8 cellular contexts compared by ENCODE assay signal in genomic region chr7:97971120-97971989, GRCh38. TPM values are rescaled to one million over a fixed set of nuclear protein-coding genes. Genes with fewer than 3 reads are reported as not detected.
DNase-seq lines count a peak whose midpoint lies in the region; ATAC-seq and TF ChIP-seq lines count a peak whose summit lies in the region.

No MANE protein-coding gene starts in this region.

- no peaks in the 10 kb centered on the region for H3K9me2 ChIP-seq in PC-9 (ENCODE audit: insufficient read depth)

- H3K4me1 ChIP-seq in PC-9 (replicated peaks; ENCODE audit: insufficient read depth) = peaks cover 7% of the 10 kb centered on the region; the same call in 1 of the 2 replicates
- peaks cover 6% of the 10 kb centered on the region for H3K4me1 ChIP-seq in mammary epithelial cell (ENCODE audit: insufficient read depth, low read length)

- peaks cover 18% of the 10 kb centered on the region for H3K4me1 Mint-ChIP-seq in CD4-positive, alpha-beta T cell (ENCODE audit: low read depth)

- H3K27me3 Mint-ChIP-seq in CD4-positive, alpha-beta T cell = no peaks in the 10 kb centered on the region

- H3K36me3 Mint-ChIP-seq in CD4-positive, alpha-beta T cell (ENCODE audit: low read depth) = peaks cover 43% of the 10 kb centered on the region

- H2AFZ ChIP-seq in PC-9 (peak overlapping the region; percentile 95), mammary epithelial cell (ENCODE audit: low read depth, low read length) (peak overlapping the region; percentile 85)

- H3K9me3 Mint-ChIP-seq in CD4-positive, alpha-beta T cell = no peaks in the 10 kb centered on the region

- peak overlapping the region; percentile 89 for H3K4me3 ChIP-seq in PC-9
- peak overlapping the region; percentile 82 to 89 (median 84) for H3K4me3 ChIP-seq in mammary epithelial cell (replicated peaks in 1 of 3; ENCODE audit: insufficient read depth in 1 of 3, low read depth in 2 of 3, low read length in 3 of 3)
- H3K4me3 ChIP-seq in kidney epithelial cell (ENCODE audit: low read depth, low read length) = peak overlapping the region; percentile 98

- H3K9ac ChIP-seq in mammary epithelial cell (ENCODE audit: insufficient read depth, low read length) = peak overlapping the region; percentile 73

- dilution Hi-C loops in mammary epithelial cell (cut with HindIII; ENCODE audit: low sequenced_read_pairs) = no loop called here

- CTCF ChIA-PET in CD4-positive, alpha-beta T cell (lab: Charles Lee) = no interaction called here
- CTCF ChIA-PET in PC-9 (lab: Charles Lee) (interaction anchor here (1.0 kb wide), 1 partner anchor 99 kb away, joined by 8 read pairs; no protein-coding TSS in a partner anchor), mammary epithelial cell (lab: Charles Lee; ENCODE audit: low non-redundant PET) (interaction anchor here (0.7 kb wide), 1 partner anchor 193 kb away, joined by 7 read pairs; no protein-coding TSS in a partner anchor)

- TSS peak; percentile 48 for BruUV-seq in PC-9 (replicated peaks; lab: Mats Ljungman, UMichigan)
- TSS peak; percentile 29 for BruUV-seq in mammary epithelial cell (replicated peaks; lab: Mats Ljungman, UMichigan)

- in situ Hi-C loops in mammary epithelial cell (cut with MboI; ENCODE audit: low sequenced_read_pairs in 2 of 2) = no loop called here

- H3K36me3 ChIP-seq in PC-9 (ENCODE audit: low read depth) = peaks cover 7% of the 10 kb centered on the region
- H3K36me3 ChIP-seq in mammary epithelial cell (ENCODE audit: insufficient read depth, low read length) = peaks cover 2% of the 10 kb centered on the region
- no peaks in the 10 kb centered on the region for H3K36me3 ChIP-seq in kidney epithelial cell (ENCODE audit: control insufficient read depth, insufficient read depth, low read length)

- no peak for TF ChIP-seq CTCF in CD4-positive, alpha-beta T cell (IDR thresholded peaks at IDR 0.05)
- TF ChIP-seq CTCF in PC-9 (conservative IDR thresholded peaks at IDR 0.05) (no peak), mammary epithelial cell (conservative IDR thresholded peaks at IDR 0.05 in 1 of 2, IDR thresholded peaks at IDR 0.05 in 1 of 2; ENCODE audit: extremely low read depth in 1 of 2, insufficient read depth in 1 of 2, low read depth in 1 of 2, low read length in 2 of 2) (no peak), kidney epithelial cell (IDR thresholded peaks at IDR 0.05; ENCODE audit: insufficient read depth, low read length, poor library complexity, severe bottlenecking) (no peak)

- intact Hi-C loops in CD4-positive, alpha-beta T cell (cut with DNase I, micrococcal nuclease) = loop anchor here (2.0 to 10.0 kb wide), 3 partner anchors 101 to 283 kb away; partner anchors contain the start of gene TECPR1 (in 2 of the 2)
- intact Hi-C loops in PC-9 (cut with micrococcal nuclease; ENCODE audit: unreplicated experiment) = loop anchor here (5.0 kb wide), 1 partner anchor 99 kb away; the partner anchor contains the start of gene ASNS
- intact Hi-C loops in mammary epithelial cell (cut with micrococcal nuclease) = no loop called here

- H3F3A ChIP-seq in PC-9 (ENCODE audit: insufficient read depth, low read depth) = no peaks in the 10 kb centered on the region

- H4K20me1 ChIP-seq in PC-9 (ENCODE audit: insufficient read depth) (peaks cover 6% of the 10 kb centered on the region; the same call in 1 of the 2 replicates), mammary epithelial cell (ENCODE audit: insufficient read depth, low read length) (no peaks in the 10 kb centered on the region)

- H3K4me2 ChIP-seq in PC-9 (peak overlapping the region; percentile 81), mammary epithelial cell (ENCODE audit: insufficient read depth, low read depth, low read length) (peak overlapping the region; percentile 70)

- H3K27me3 ChIP-seq in CD4-positive, alpha-beta T cell (ENCODE audit: control insufficient read depth, insufficient read depth, low read length) = no peaks in the 10 kb centered on the region
- no peaks in the 10 kb centered on the region for H3K27me3 ChIP-seq in PC-9 (ENCODE audit: insufficient read depth, low read depth)
- no peaks in the 10 kb centered on the region for H3K27me3 ChIP-seq in mammary epithelial cell (ENCODE audit: insufficient read depth, low read length)
- H3K27me3 ChIP-seq in kidney epithelial cell (ENCODE audit: control insufficient read depth, insufficient read depth, low read length) = no peaks in the 10 kb centered on the region

- 23% methylated on average over 25 of the region's 26 CpGs for WGBS in mammary epithelial cell (ENCODE audit: low coverage, missing lambda C conversion rate)

- peak; percentile 66 for ATAC-seq in CD4-positive, alpha-beta T cell (ENCODE audit: poor library complexity)
- ATAC-seq in GM18873 (IDR thresholded peaks at IDR 0.05; ENCODE audit: low FRiP score, unreplicated experiment) (peak; percentile 26), HG03135 (IDR thresholded peaks at IDR 0.05; ENCODE audit: unreplicated experiment) (peak; percentile 38)

- peak overlapping the region; percentile 79 for H3K27ac ChIP-seq in CD4-positive, alpha-beta T cell (ENCODE audit: low read depth, low read length)
- peak overlapping the region; percentile 65 for H3K27ac ChIP-seq in PC-9
- H3K27ac ChIP-seq in mammary epithelial cell (ENCODE audit: insufficient read depth, low read depth, low read length) = peak overlapping the region; percentile 40

- peak overlapping the region; percentile 96 for H3K4me3 Mint-ChIP-seq in CD4-positive, alpha-beta T cell

- POLR2A ChIA-PET in CD4-positive, alpha-beta T cell (lab: Charles Lee) = interaction anchor here (1.3 kb wide), 1 partner anchor 99 kb away, joined by 5 read pairs; the partner anchor contains the start of gene ASNS
- POLR2A ChIA-PET in PC-9 (lab: Charles Lee; ENCODE audit: unreplicated experiment) = interaction anchor here (0.5 to 0.6 kb wide), 2 partner anchors 160 to 163 kb away, joined by 4 to 9 read pairs; no protein-coding TSS in a partner anchor

- H3K9me3 ChIP-seq in CD4-positive, alpha-beta T cell (ENCODE audit: control insufficient read depth, low read length) = no peaks in the 10 kb centered on the region
- no peaks in the 10 kb centered on the region for H3K9me3 ChIP-seq in PC-9 (ENCODE audit: insufficient read depth, low read depth)
- no peaks in the 10 kb centered on the region for H3K9me3 ChIP-seq in mammary epithelial cell (replicated peaks; ENCODE audit: insufficient read depth, low read length)

- DNase-seq in CD4-positive, alpha-beta T cell = peak in 3 of 10 experiments; percentile 6 to 19 (median 15)
- DNase-seq in PC-9 (peak in 1 of 2 experiments; percentile 41), mammary epithelial cell (peak; percentile 33), kidney epithelial cell (ENCODE audit: low read depth) (no peak), amniotic stem cell (lab: John Stamatoyannopoulos, UW) (no peak)
- peak; percentile 5 for DNase-seq in stimulated activated CD4-positive, alpha-beta T cell treated with anti-CD3 and anti-CD28 coated beads, Interleukin-4, amount 100 ng/mL, for 1 hour

- peak overlapping the region; percentile 93 for H3K27ac Mint-ChIP-seq in CD4-positive, alpha-beta T cell

- H3K79me2 ChIP-seq in PC-9 (ENCODE audit: low read depth) (peaks cover 31% of the 10 kb centered on the region), mammary epithelial cell (ENCODE audit: insufficient read depth, low read length) (peaks cover 31% of the 10 kb centered on the region)

RNA-seq across cellular contexts. Expression of gene OCM2, which starts 18.6 kb away (rescaled TPM):
- total RNA-seq in CD4-positive, alpha-beta T cell = not detected
- total RNA-seq in PC-9 (2021) (not detected in 2 replicates), mammary epithelial cell (not detected), kidney epithelial cell (not detected in 2 replicates)
- not detected for polyA plus RNA-seq in mammary epithelial cell
- polyA minus RNA-seq in mammary epithelial cell = not detected

Comparison
In these comparisons a context has a peak if more than half of its experiments do, and no peak if none do; other contexts are left out.
1. DNase-seq: peak in mammary epithelial cell (single experiment) and stimulated activated CD4-positive, alpha-beta T cell treated with anti-CD3 and anti-CD28 coated beads, Interleukin-4, amount 100 ng/mL, for 1 hour (single experiment); none in kidney epithelial cell (single experiment) and amniotic stem cell (single experiment).
2. Peak in every context shown above with its lines, with median percentiles within 50 percentile points of each other: ATAC-seq, H3K27ac ChIP-seq and H3K4me3 ChIP-seq.